ENCODE assay signal across 9 cellular contexts in the genomic region with DNA sequence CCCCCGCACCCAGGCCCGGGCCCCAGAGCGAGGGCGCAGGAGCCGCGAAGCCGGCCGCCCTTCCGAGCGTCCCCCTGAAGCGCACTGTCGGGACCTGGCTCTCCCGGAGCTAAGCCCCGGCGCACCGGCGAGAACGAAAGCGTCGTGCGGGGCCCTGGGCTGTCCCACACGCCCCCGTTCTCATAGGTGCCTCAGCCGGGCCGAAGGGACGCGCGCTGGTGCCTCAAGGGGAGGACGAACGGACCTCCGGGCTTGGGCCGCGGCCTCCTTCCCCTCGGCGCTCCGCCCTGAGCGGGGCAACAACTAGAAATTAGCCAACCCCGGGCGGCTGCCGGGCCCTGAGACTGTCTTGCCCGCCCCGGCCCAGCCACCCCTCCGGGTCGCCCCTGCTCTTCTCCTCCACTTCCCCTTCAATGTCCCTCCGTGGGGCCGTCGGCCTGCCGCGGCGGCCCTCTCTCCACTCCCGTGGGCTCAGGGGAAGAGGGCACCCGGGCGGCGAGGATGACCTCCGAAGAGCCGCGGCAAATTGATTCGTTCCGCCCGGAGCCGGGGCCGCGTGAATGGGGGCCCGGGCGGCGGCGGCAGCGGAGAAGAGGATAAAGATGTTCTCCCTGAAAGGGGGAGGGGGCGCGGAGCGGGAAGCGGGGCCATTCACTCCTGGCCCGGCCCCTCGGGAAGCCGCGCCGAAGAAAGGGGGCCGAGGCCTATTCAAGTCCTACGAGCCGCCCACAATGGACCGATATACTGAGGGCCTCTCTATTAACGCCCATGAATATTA. TPM values are rescaled to one million over a fixed set of nuclear protein-coding genes. Genes with fewer than 3 reads are reported as not detected.
DNase-seq lines count a peak whose midpoint lies in the region; TF ChIP-seq lines count a peak whose summit lies in the region.
"Had no signal": no experiment of that assay in that cellular context is flagged by ENCODE, and none has a peak within 500 bp of the region (broad histone marks: within the 10 kb centered on the region; RNA-seq: fewer than 3 reads in every experiment).

No MANE protein-coding gene starts in this region.

- H3K4me3 Mint-ChIP-seq in neural progenitor cell, result peak overlapping the region; percentile 64

- DNase-seq in AG04449 (ENCODE audit: low read depth, low spot score), result no peak
- peak; percentile 77 for DNase-seq in HuH-7.5 (ENCODE audit: low spot score)
- DNase-seq in epithelial cell of proximal tubule (ENCODE audit: low read depth), result no peak
- peak; percentile 82 for DNase-seq in neural progenitor cell (ENCODE audit: low spot score)
- DNase-seq in A172 (ENCODE audit: low spot score), result no peak
- no peak for DNase-seq in NCI-H1930 (lab: John Stamatoyannopoulos, UW)
- no peak for DNase-seq in DMS114 treated with DMSO at 0.1 percent for 48 hours (lab: John Stamatoyannopoulos, UW; ENCODE audit: unreplicated experiment)
- no peak for DNase-seq in stimulated activated CD4-positive, alpha-beta T cell treated with anti-CD3 and anti-CD28 coated beads, Interleukin-2, amount 100 ng/mL, for 24 hours
- DNase-seq: DMS79 had no signal

- POLR2A ChIA-PET in AG04449 (lab: Yijun Ruan, JAX), result no interaction called here

- H3K4me1 ChIP-seq in neural progenitor cell, result peaks cover 49% of the 10 kb centered on the region

- peaks cover 27% of the 10 kb centered on the region for H3K4me1 Mint-ChIP-seq in neural progenitor cell

- no peaks in the 10 kb centered on the region for H3K36me3 ChIP-seq in neural progenitor cell

- CTCF ChIA-PET in AG04449 (lab: Yijun Ruan, JAX), result no interaction called here

- peaks cover 55% of the 10 kb centered on the region for H4K20me1 ChIP-seq in neural progenitor cell (ENCODE audit: low read depth)

- H3K9ac ChIP-seq in neural progenitor cell, result no peak overlapping the region

- H3K27ac ChIP-seq in neural progenitor cell, result no peak overlapping the region

- peaks cover 2% of the 10 kb centered on the region for H3K36me3 Mint-ChIP-seq in neural progenitor cell

- H3K79me2 ChIP-seq in neural progenitor cell (ENCODE audit: low read depth), result no peaks in the 10 kb centered on the region

- H3K4me3 ChIP-seq in AG04449 (ENCODE audit: low read depth, low read length) (peak overlapping the region; percentile 25; the same call in 1 of the 2 replicates), epithelial cell of proximal tubule (ENCODE audit: low read depth, low read length) (peak overlapping the region; percentile 27), neural progenitor cell (peak overlapping the region; percentile 52)

- no peaks in the 10 kb centered on the region for H3K9me3 ChIP-seq in neural progenitor cell (ENCODE audit: low read depth)

- H3K4me2 ChIP-seq in neural progenitor cell, result peak overlapping the region; percentile 86

- H3K9me3 Mint-ChIP-seq in neural progenitor cell, result peaks cover 5% of the 10 kb centered on the region

- peaks cover 36% of the 10 kb centered on the region for H3F3A ChIP-seq in neural progenitor cell (ENCODE audit: low read depth)

- TF ChIP-seq CTCF in AG04449 (IDR thresholded peaks at IDR 0.05; ENCODE audit: insufficient read depth, low read length, missing control alignments) (no peak), epithelial cell of proximal tubule (conservative IDR thresholded peaks at IDR 0.05; ENCODE audit: low read depth, low read length) (no peak), neural progenitor cell (IDR thresholded peaks at IDR 0.05) (no peak)

- peak overlapping the region; percentile 73 for H2AFZ ChIP-seq in neural progenitor cell (replicated peaks)

- H3K27me3 ChIP-seq in neural progenitor cell, result peaks cover 100% of the 10 kb centered on the region

- H3K27me3 Mint-ChIP-seq in neural progenitor cell (ENCODE audit: insufficient read depth, low read depth), result peaks cover 72% of the 10 kb centered on the region

- no peak overlapping the region for H3K27ac Mint-ChIP-seq in neural progenitor cell

RNA-seq across cellular contexts. Expression of a gene that starts 3.5 kb away (rescaled TPM):
- not detected in 2 replicates for total RNA-seq in epithelial cell of proximal tubule
- total RNA-seq in neural progenitor cell (ENCODE audit: low replicate concordance), result not detected in 2 replicates
- total RNA-seq in A172 (2014; rRNA removed; shearing (Covaris generic)), result not detected in 2 replicates

RNA-seq across cellular contexts. Expression of a gene that starts 32.7 kb away (rescaled TPM):
- total RNA-seq in epithelial cell of proximal tubule (22.4 and 60.8 TPM in 2 replicates), neural progenitor cell (ENCODE audit: low replicate concordance) (59.1 and 75.5 TPM in 2 replicates)
- total RNA-seq in A172 (2014; rRNA removed; shearing (Covaris generic)), result 34.9 and 43.2 TPM in 2 replicates

Comparison
In these comparisons a context has a peak if more than half of its experiments do, and no peak if none do; other contexts are left out.
1. DNase-seq: peak in HuH-7.5 (single experiment) and neural progenitor cell (single experiment); none in AG04449 (single experiment), epithelial cell of proximal tubule (single experiment), A172 (single experiment), NCI-H1930 (0 of 2), DMS114 treated with DMSO at 0.1 percent for 48 hours (single experiment) and stimulated activated CD4-positive, alpha-beta T cell treated with anti-CD3 and anti-CD28 coated beads, Interleukin-2, amount 100 ng/mL, for 24 hours (0 of 2).
2. Peak in every context shown above with its lines, with median percentiles within 50 percentile points of each other: H3K4me3 ChIP-seq.